2 cellular contexts compared by ENCODE assay signal in genomic region chr1:201302168-201302896, GRCh38.
TF ChIP-seq lines count a peak whose summit lies in the region.

No MANE protein-coding gene starts in this region.

TF ChIP-seq in A549, 52 proteins besides CTCF, POLR2A, EP300 and RAD21:
- TF ChIP-seq ZSCAN20 (CRISPR knock-in tag; IDR thresholded peaks at IDR 0.05) (no peak), HMGXB4 (CRISPR knock-in tag; IDR thresholded peaks at IDR 0.05; ENCODE audit: borderline replicate concordance) (no peak), NPAS2 (CRISPR knock-in tag; IDR thresholded peaks at IDR 0.05; ENCODE audit: borderline replicate concordance) (no peak), JUN (IDR thresholded peaks at IDR 0.05) (no peak), ELK1 (IDR thresholded peaks at IDR 0.05; ENCODE audit: low read depth, low read length) (no peak), RARB (CRISPR knock-in tag; IDR thresholded peaks at IDR 0.05) (no peak), MAX (IDR thresholded peaks at IDR 0.05) (no peak), JUNB (IDR thresholded peaks at IDR 0.05) (no peak), CBX8 (IDR thresholded peaks at IDR 0.05) (no peak), PBX3 (IDR thresholded peaks at IDR 0.05) (no peak), CHD4 (IDR thresholded peaks at IDR 0.05; ENCODE audit: borderline replicate concordance) (no peak)

TF ChIP-seq in H1, 55 proteins besides CTCF, POLR2A, EP300 and RAD21:
- TF ChIP-seq KDM5A (IDR thresholded peaks at IDR 0.05; ENCODE audit: low read length) (no peak), TEAD4 (IDR thresholded peaks at IDR 0.05; ENCODE audit: low read depth, low read length) (no peak), JUND (IDR thresholded peaks at IDR 0.05; ENCODE audit: low read length) (no peak), SIX5 (IDR thresholded peaks at IDR 0.05; ENCODE audit: low read depth, low read length) (no peak), SP4 (IDR thresholded peaks at IDR 0.05; ENCODE audit: low read length) (no peak), CHD1 (IDR thresholded peaks at IDR 0.05; ENCODE audit: low read depth, low read length) (no peak), NANOG (IDR thresholded peaks at IDR 0.05; ENCODE audit: insufficient read depth, low read depth, low read length, poor library complexity, severe bottlenecking) (no peak), EZH2 (IDR thresholded peaks at IDR 0.05; ENCODE audit: low read depth, low read length, severe bottlenecking) (no peak), TCF12 (IDR thresholded peaks at IDR 0.05; ENCODE audit: low read depth, low read length) (no peak), CTBP2 (IDR thresholded peaks at IDR 0.05; ENCODE audit: borderline replicate concordance, insufficient read depth, insufficient read length, low read length) (no peak), ATF2 (IDR thresholded peaks at IDR 0.05; ENCODE audit: low read length) (no peak), KDM1A (IDR thresholded peaks at IDR 0.05; ENCODE audit: borderline replicate concordance, low read length) (no peak)
